ENCODE assay signal across 9 cellular contexts in genomic region chr6:113306552-113307145, GRCh38.
DNase-seq lines count a peak whose midpoint lies in the region; ATAC-seq and TF ChIP-seq lines count a peak whose summit lies in the region.
"Had no signal": no experiment of that assay in that cellular context is flagged by ENCODE, and none has a peak within 500 bp of the region (broad histone marks: within the 10 kb centered on the region; RNA-seq: fewer than 3 reads in every experiment).

No MANE protein-coding gene starts in this region.

- peak; percentile 15 for DNase-seq in NCI-H1436 (lab: John Stamatoyannopoulos, UW)
- no peak for DNase-seq in NCI-H1436 treated with DMSO at 0.1 percent for 48 hours (lab: John Stamatoyannopoulos, UW)
- peak; percentile 82 for DNase-seq in HT-29 (ENCODE audit: low spot score)
- DNase-seq in epithelial cell of prostate (ENCODE audit: low read depth, low spot score), result peak; percentile 20
- DNase-seq in AG20443 (ENCODE audit: low spot score), result no peak

- no peaks in the 10 kb centered on the region for H3K9me3 ChIP-seq in neutrophil
- H3K9me3 ChIP-seq: BLaER1 treated with 17β-estradiol and CSF1 and Interleukin-3, amounts not matched to agents 10 nM and 100 nM had no signal

- H3K27ac ChIP-seq in epithelial cell of prostate (no peak overlapping the region), neutrophil (no peak overlapping the region)
- H3K27ac ChIP-seq: BLaER1 treated with 17β-estradiol and CSF1 and Interleukin-3, amounts not matched to agents 10 nM and 100 nM had no signal

- peaks cover 3 to 4% of the 10 kb centered on the region in 2 experiments for H3K4me1 ChIP-seq in neutrophil (ENCODE audit: control insufficient read depth in 1 of 2, insufficient read depth in 1 of 2, low read depth in 1 of 2, low read length in 1 of 2)
- H3K4me1 ChIP-seq: BLaER1 treated with 17β-estradiol and CSF1 and Interleukin-3, amounts not matched to agents 10 nM and 100 nM had no signal

- H3K36me3 ChIP-seq in neutrophil, result no peaks in the 10 kb centered on the region
- H3K36me3 ChIP-seq: BLaER1 treated with 17β-estradiol and CSF1 and Interleukin-3, amounts not matched to agents 10 nM and 100 nM had no signal

- peak; percentile 98 for ATAC-seq in GM21528 (IDR thresholded peaks at IDR 0.05; ENCODE audit: low FRiP score, unreplicated experiment)

- no peaks in the 10 kb centered on the region for H3K27me3 ChIP-seq in neutrophil
- H3K27me3 ChIP-seq: BLaER1 treated with 17β-estradiol and CSF1 and Interleukin-3, amounts not matched to agents 10 nM and 100 nM had no signal

- no peak overlapping the region for H3K4me3 ChIP-seq in WI38 (ENCODE audit: low read depth, low read length)
- H3K4me3 ChIP-seq in neutrophil (ENCODE audit: low read depth in 1 of 2, low read length in 1 of 2), result no peak overlapping the region
- H3K4me3 ChIP-seq: BLaER1 treated with 17β-estradiol and CSF1 and Interleukin-3, amounts not matched to agents 10 nM and 100 nM had no signal

- TF ChIP-seq CTCF in WI38 (IDR thresholded peaks at IDR 0.05; ENCODE audit: low read depth, low read length), result peak; percentile 33
- TF ChIP-seq CTCF in neutrophil (IDR thresholded peaks at IDR 0.05), result peak; percentile 74

Comparison
In these comparisons a context has a peak if more than half of its experiments do, and no peak if none do; other contexts are left out.
1. DNase-seq: peak in NCI-H1436 (single experiment), HT-29 (single experiment) and epithelial cell of prostate (single experiment); none in NCI-H1436 treated with DMSO at 0.1 percent for 48 hours (single experiment) and AG20443 (single experiment).